6 cellular contexts compared by ENCODE assay signal in the genomic region with DNA sequence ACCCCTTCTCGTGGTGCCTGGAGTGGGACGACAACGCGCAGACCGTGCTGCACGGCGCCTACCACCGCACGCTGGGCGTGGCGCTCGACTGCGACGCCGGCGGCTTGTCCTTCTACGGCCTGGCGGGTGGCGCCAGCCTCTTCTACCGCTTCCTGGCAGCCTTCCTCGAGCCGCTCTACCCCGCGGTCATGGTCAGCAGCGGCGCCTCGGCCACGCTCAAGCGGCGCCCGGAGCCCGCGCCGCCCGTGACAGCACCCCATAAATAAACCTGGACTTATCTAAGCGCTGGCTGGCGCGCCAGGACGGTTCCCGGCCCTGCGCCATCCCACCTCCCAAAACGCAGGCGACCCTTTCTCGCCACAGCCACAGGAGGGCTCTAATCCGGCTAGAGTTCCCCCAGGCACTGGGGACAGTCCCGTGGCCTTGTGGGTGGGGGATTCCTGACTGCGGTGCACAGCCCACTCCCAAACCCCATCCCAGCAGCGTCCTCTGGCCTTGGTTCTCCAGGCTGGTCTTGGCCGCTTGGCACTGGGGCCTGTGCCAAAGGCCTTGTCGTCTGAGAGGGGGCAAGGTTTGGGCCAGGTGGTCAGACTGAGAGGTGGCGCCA. TPM values are rescaled to one million over a fixed set of nuclear protein-coding genes. Genes with fewer than 3 reads are reported as not detected.
DNase-seq lines count a peak whose midpoint lies in the region; ATAC-seq lines count a peak whose summit lies in the region.

No MANE protein-coding gene starts in this region.

- intact Hi-C loops in Right ventricle myocardium superior (cut with DNase I), result no loop called here

- ATAC-seq in GM21447 (IDR thresholded peaks at IDR 0.05; ENCODE audit: unreplicated experiment) (peak; percentile 36), Right ventricle myocardium superior (ENCODE audit: poor library complexity) (peak; percentile 96), HG02763 (IDR thresholded peaks at IDR 0.05; ENCODE audit: unreplicated experiment) (no peak), HG03342 (IDR thresholded peaks at IDR 0.05; ENCODE audit: unreplicated experiment) (no peak)

- H3K9me3 Mint-ChIP-seq in activated CD4-positive, alpha-beta T cell treated with anti-CD3 and anti-CD28 coated beads, Interleukin-2, amount 10 ng/mL, durations not matched to agents 7 days and 5 days, result no peaks in the 10 kb centered on the region

- POLR2A ChIA-PET in activated CD4-positive, alpha-beta T cell treated with anti-CD3 and anti-CD28 coated beads, Interleukin-2, amount 10 ng/mL, durations not matched to agents 7 days and 5 days (lab: Charles Lee), result no interaction called here

- DNase-seq in activated CD4-positive, alpha-beta T cell treated with anti-CD3 and anti-CD28 coated beads, Interleukin-2, amount 10 ng/mL, durations not matched to agents 7 days and 5 days, result peak; percentile 48
- peak; percentile 90 for DNase-seq in Right ventricle myocardium superior
- DNase-seq in stimulated activated CD8-positive, alpha-beta memory T cell treated with anti-CD3 and anti-CD28 coated beads, Interleukin-12 subunit alpha, Interleukin-12 subunit beta, amount 100 ng/mL, for 4 hours (ENCODE audit: low read depth), result peak; percentile 16

- CTCF ChIA-PET in activated CD4-positive, alpha-beta T cell treated with anti-CD3 and anti-CD28 coated beads, Interleukin-2, amount 10 ng/mL, durations not matched to agents 7 days and 5 days (lab: Charles Lee), result interaction anchor here (0.8 to 1.2 kb wide), 3 partner anchors 24 to 42 kb away, joined by 3 to 4 read pairs (median 4); no protein-coding TSS in a partner anchor

- H3K4me3 Mint-ChIP-seq in activated CD4-positive, alpha-beta T cell treated with anti-CD3 and anti-CD28 coated beads, Interleukin-2, amount 10 ng/mL, durations not matched to agents 7 days and 5 days, result peak overlapping the region; percentile 44

- H3K27me3 Mint-ChIP-seq in activated CD4-positive, alpha-beta T cell treated with anti-CD3 and anti-CD28 coated beads, Interleukin-2, amount 10 ng/mL, durations not matched to agents 7 days and 5 days, result no peaks in the 10 kb centered on the region

- no peaks in the 10 kb centered on the region for H3K36me3 Mint-ChIP-seq in activated CD4-positive, alpha-beta T cell treated with anti-CD3 and anti-CD28 coated beads, Interleukin-2, amount 10 ng/mL, durations not matched to agents 7 days and 5 days (ENCODE audit: low read depth)

- peaks cover 28% of the 10 kb centered on the region for H3K4me1 Mint-ChIP-seq in activated CD4-positive, alpha-beta T cell treated with anti-CD3 and anti-CD28 coated beads, Interleukin-2, amount 10 ng/mL, durations not matched to agents 7 days and 5 days

- H3K27ac Mint-ChIP-seq in activated CD4-positive, alpha-beta T cell treated with anti-CD3 and anti-CD28 coated beads, Interleukin-2, amount 10 ng/mL, durations not matched to agents 7 days and 5 days, result peak overlapping the region; percentile 80

RNA-seq across cellular contexts. Expression of gene SLC16A5, which starts 10.2 kb away (rescaled TPM):
- total RNA-seq in activated CD4-positive, alpha-beta T cell treated with anti-CD3 and anti-CD28 coated beads, Interleukin-2, amount 10 ng/mL, durations not matched to agents 7 days and 5 days, result 10 to 100 TPM; 11.4 to 12.2 TPM
- total RNA-seq in Right ventricle myocardium superior, result 6.5 TPM

RNA-seq across cellular contexts. Expression of gene KCTD2, which starts 30.6 kb away (rescaled TPM):
- total RNA-seq in activated CD4-positive, alpha-beta T cell treated with anti-CD3 and anti-CD28 coated beads, Interleukin-2, amount 10 ng/mL, durations not matched to agents 7 days and 5 days, result 10 to 100 TPM; 21.7 TPM
- total RNA-seq in Right ventricle myocardium superior, result 23.8 TPM

RNA-seq across cellular contexts. Expression of gene ATP5PD, which starts 30.8 kb away (rescaled TPM):
- total RNA-seq in activated CD4-positive, alpha-beta T cell treated with anti-CD3 and anti-CD28 coated beads, Interleukin-2, amount 10 ng/mL, durations not matched to agents 7 days and 5 days, result 100 to 1,000 TPM; 252 to 259 TPM
- 832 TPM for total RNA-seq in Right ventricle myocardium superior

RNA-seq across cellular contexts. Expression of gene ARMC7, which starts 32.2 kb away (rescaled TPM):
- 10 to 100 TPM; 18.5 to 18.8 TPM for total RNA-seq in activated CD4-positive, alpha-beta T cell treated with anti-CD3 and anti-CD28 coated beads, Interleukin-2, amount 10 ng/mL, durations not matched to agents 7 days and 5 days
- total RNA-seq in Right ventricle myocardium superior, result 5.3 TPM

RNA-seq across cellular contexts. Expression of gene NT5C, which starts 53.9 kb away (rescaled TPM):
- 10 to 100 TPM; 45.2 to 50.4 TPM for total RNA-seq in activated CD4-positive, alpha-beta T cell treated with anti-CD3 and anti-CD28 coated beads, Interleukin-2, amount 10 ng/mL, durations not matched to agents 7 days and 5 days
- 24.6 TPM for total RNA-seq in Right ventricle myocardium superior

Comparison
In these comparisons a context has a peak if more than half of its experiments do, and no peak if none do; other contexts are left out.
1. ATAC-seq: peak in GM21447 (single experiment) and Right ventricle myocardium superior (single experiment); none in HG02763 (single experiment) and HG03342 (single experiment).
2. DNase-seq: peak in every context shown above with its lines; median percentile 90 in Right ventricle myocardium superior; 48 in activated CD4-positive, alpha-beta T cell treated with anti-CD3 and anti-CD28 coated beads, Interleukin-2, amount 10 ng/mL, durations not matched to agents 7 days and 5 days; 16 in stimulated activated CD8-positive, alpha-beta memory T cell treated with anti-CD3 and anti-CD28 coated beads, Interleukin-12 subunit alpha, Interleukin-12 subunit beta, amount 100 ng/mL, for 4 hours.